In genomic region chr3:55801068-55801467, GRCh38 we compare ENCODE assay signal across 9 cellular contexts.
"Had no signal": no experiment of that assay in that cellular context is flagged by ENCODE, and none has a peak within 500 bp of the region (broad histone marks: within the 10 kb centered on the region; RNA-seq: fewer than 3 reads in every experiment).

No MANE protein-coding gene starts in this region.

- H3K27me3 Mint-ChIP-seq: IgD-negative memory B cell had no signal

- H3K4me3 Mint-ChIP-seq: HFFc6, IgD-negative memory B cell had no signal

- H3K36me3 ChIP-seq: HAP-1 had no signal

- H3K27ac ChIP-seq: GM23248, HL-60 had no signal

- ATAC-seq: HCT116, HepG2 had no signal

- H3K4me1 ChIP-seq: HAP-1 had no signal

- H3K36me3 Mint-ChIP-seq: IgD-negative memory B cell had no signal

- H3K9me3 ChIP-seq: HAP-1 had no signal

- H3K27ac Mint-ChIP-seq: HFFc6, IgD-negative memory B cell had no signal

- DNase-seq: GM23248, GOT3, H7, HFFc6 had no signal

- H3K4me3 ChIP-seq: GM23248, HAP-1 had no signal
